ENCODE assay signal across 11 cellular contexts in the genomic region with DNA sequence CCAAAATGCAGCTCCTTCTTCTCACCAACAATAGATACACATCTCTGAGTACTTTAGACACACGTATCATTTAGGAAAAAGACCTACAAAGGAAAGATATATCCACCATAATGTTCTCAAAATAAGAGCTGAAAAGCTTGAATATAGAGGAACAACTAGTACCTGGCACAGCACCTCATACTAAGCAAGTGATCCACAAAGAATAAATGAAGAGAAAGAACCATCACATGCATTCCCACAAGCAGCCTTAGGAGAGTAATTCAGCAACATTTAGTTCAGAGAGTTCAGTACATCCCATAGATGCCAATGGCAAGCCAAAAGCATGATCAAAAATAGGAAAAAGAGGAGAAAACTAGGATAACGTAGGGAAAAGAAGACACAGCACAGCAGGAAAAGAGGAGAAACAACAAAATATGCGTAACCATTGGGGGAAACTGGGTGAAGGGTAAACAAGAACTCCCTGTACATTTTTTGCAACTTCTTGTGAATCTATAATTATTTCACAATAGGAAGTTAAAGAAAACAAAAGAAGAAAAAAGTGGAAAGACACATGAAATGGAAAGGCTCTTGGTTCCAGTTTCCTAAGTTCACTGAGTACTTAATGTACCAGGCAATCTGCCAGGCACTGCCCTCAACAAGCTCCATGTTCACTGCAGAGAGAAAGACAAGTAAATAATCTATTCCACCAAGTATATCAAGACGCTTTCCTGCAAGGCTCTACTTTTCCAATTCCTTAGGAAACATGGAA. TPM values are rescaled to one million over a fixed set of nuclear protein-coding genes. Genes with fewer than 3 reads are reported as not detected.
DNase-seq lines count a peak whose midpoint lies in the region; TF ChIP-seq lines count a peak whose summit lies in the region.
"Had no signal": no experiment of that assay in that cellular context is flagged by ENCODE, and none has a peak within 500 bp of the region (broad histone marks: within the 10 kb centered on the region; RNA-seq: fewer than 3 reads in every experiment).

No MANE protein-coding gene starts in this region.

- H3K9me3 ChIP-seq in liver (ENCODE audit: control insufficient read depth in 4 of 4, low read length in 3 of 4) (no peaks in the 10 kb centered on the region), thymus (ENCODE audit: control insufficient read depth) (no peaks in the 10 kb centered on the region)

- H3K9ac ChIP-seq in liver (ENCODE audit: low read depth in 1 of 2, low read length in 2 of 2) = no peak overlapping the region

- H3K27ac Mint-ChIP-seq in endothelial cell (ENCODE audit: unreplicated experiment) (no peak overlapping the region), HFFc6 (no peak overlapping the region)

- no peaks in the 10 kb centered on the region for H3K4me1 Mint-ChIP-seq in endothelial cell (ENCODE audit: unreplicated experiment)
- peaks cover 10% of the 10 kb centered on the region for H3K4me1 Mint-ChIP-seq in HFFc6 (ENCODE audit: low read depth)

- H3K4me3 ChIP-seq in liver (ENCODE audit: low read depth in 1 of 3, low read length in 3 of 3) (peak overlapping the region in 1 of 3 donors; percentile 44), thymus (ENCODE audit: low read length) (no peak overlapping the region)
- H3K4me3 ChIP-seq: dorsolateral prefrontal cortex had no signal

- peak overlapping the region; percentile 31 to 49 for H3K27ac ChIP-seq in liver (ENCODE audit: low read depth in 1 of 2, low read length in 2 of 2)
- peak overlapping the region; percentile 27 for H3K27ac ChIP-seq in thymus (ENCODE audit: low read depth)

- TF ChIP-seq RAD21 in liver (IDR thresholded peaks at IDR 0.05) = peak; percentile 17 to 32

- peak; percentile 31 for DNase-seq in DMS 273 (lab: John Stamatoyannopoulos, UW; ENCODE audit: unreplicated experiment)
- no peak for DNase-seq in DMS 273 treated with DMSO at 0.1 percent for 48 hours (lab: John Stamatoyannopoulos, UW)
- DNase-seq in endothelial cell (ENCODE audit: low spot score) = no peak
- DNase-seq in hepatic stellate cell (ENCODE audit: low spot score) = no peak
- no peak for DNase-seq in HFFc6
- DNase-seq in stimulated activated naive CD4-positive, alpha-beta T cell (lab: John Stamatoyannopoulos, UW) = no peak
- DNase-seq: activated T-cell treated with anti-CD3 and anti-CD28 coated beads, Interleukin-2, amount 50 U/mL, for 1 hour; dorsolateral prefrontal cortex; NCI-H1694 treated with DMSO at 0.1 percent for 48 hours had no signal

- TF ChIP-seq CTCF in endothelial cell (IDR thresholded peaks at IDR 0.05; ENCODE audit: unreplicated experiment) (no peak), liver (IDR thresholded peaks at IDR 0.05; ENCODE audit: low read depth, low read length, missing input control) (no peak), HFFc6 (IDR thresholded peaks at IDR 0.05) (no peak)

- no peaks in the 10 kb centered on the region for H3K27me3 Mint-ChIP-seq in endothelial cell (ENCODE audit: unreplicated experiment)
- H3K27me3 Mint-ChIP-seq in HFFc6 (ENCODE audit: insufficient read depth) = no peaks in the 10 kb centered on the region

- no peaks in the 10 kb centered on the region for H3K27me3 ChIP-seq in liver (ENCODE audit: control insufficient read depth in 4 of 4, insufficient read depth in 4 of 4, low read length in 3 of 4)
- H3K27me3 ChIP-seq in thymus (ENCODE audit: control insufficient read depth, insufficient read depth) = no peaks in the 10 kb centered on the region
- H3K27me3 ChIP-seq: dorsolateral prefrontal cortex had no signal

- no peaks in the 10 kb centered on the region for H3K9me3 Mint-ChIP-seq in endothelial cell (ENCODE audit: unreplicated experiment)
- no peaks in the 10 kb centered on the region for H3K9me3 Mint-ChIP-seq in HFFc6

- H3K4me1 ChIP-seq in liver (ENCODE audit: control insufficient read depth in 4 of 4, insufficient read depth in 4 of 4, low read length in 3 of 4) (peaks cover 4 to 8% (median 7%) of the 10 kb centered on the region in 4 donors), thymus (ENCODE audit: control insufficient read depth, insufficient read depth, low read length) (no peaks in the 10 kb centered on the region)

- H3K4me3 Mint-ChIP-seq in endothelial cell (ENCODE audit: unreplicated experiment) (peak overlapping the region; percentile 21), HFFc6 (no peak overlapping the region)

- H3K36me3 Mint-ChIP-seq in endothelial cell (ENCODE audit: low read depth, unreplicated experiment) (peaks cover 7% of the 10 kb centered on the region), HFFc6 (ENCODE audit: low read depth) (peaks cover 11% of the 10 kb centered on the region; the same call in 1 of the 2 replicates)

- WGBS in liver = 48% methylated on average over 4 of the region's 4 CpGs
- 97% methylated on average over 4 of the region's 4 CpGs for WGBS in thymus

- H3K36me3 ChIP-seq in liver (ENCODE audit: control insufficient read depth in 4 of 4, insufficient read depth in 3 of 4, low read depth in 1 of 4, low read length in 3 of 4) (no peaks in the 10 kb centered on the region), thymus (ENCODE audit: control insufficient read depth, insufficient read depth) (no peaks in the 10 kb centered on the region)

TF ChIP-seq in liver, 16 proteins besides CTCF, POLR2A, EP300 and RAD21:
- TF ChIP-seq YY1 (IDR thresholded peaks at IDR 0.05) (peak; percentile 67), HNF4G (IDR thresholded peaks at IDR 0.05) (peak; percentile 25), HNF4A (conservative IDR thresholded peaks at IDR 0.05) (peak; percentile 42 to 54), RXRA (IDR thresholded peaks at IDR 0.05) (peak; percentile 46 to 63), NR2F2 (IDR thresholded peaks at IDR 0.05) (peak; percentile 79), EGR1 (IDR thresholded peaks at IDR 0.05; ENCODE audit: low read depth in 2 of 2) (no peak), JUND (IDR thresholded peaks at IDR 0.05) (peak in 1 of 2 donors; percentile 58), SP1 (IDR thresholded peaks at IDR 0.05) (peak; percentile 73)
- TF ChIP-seq, protein P1, sequence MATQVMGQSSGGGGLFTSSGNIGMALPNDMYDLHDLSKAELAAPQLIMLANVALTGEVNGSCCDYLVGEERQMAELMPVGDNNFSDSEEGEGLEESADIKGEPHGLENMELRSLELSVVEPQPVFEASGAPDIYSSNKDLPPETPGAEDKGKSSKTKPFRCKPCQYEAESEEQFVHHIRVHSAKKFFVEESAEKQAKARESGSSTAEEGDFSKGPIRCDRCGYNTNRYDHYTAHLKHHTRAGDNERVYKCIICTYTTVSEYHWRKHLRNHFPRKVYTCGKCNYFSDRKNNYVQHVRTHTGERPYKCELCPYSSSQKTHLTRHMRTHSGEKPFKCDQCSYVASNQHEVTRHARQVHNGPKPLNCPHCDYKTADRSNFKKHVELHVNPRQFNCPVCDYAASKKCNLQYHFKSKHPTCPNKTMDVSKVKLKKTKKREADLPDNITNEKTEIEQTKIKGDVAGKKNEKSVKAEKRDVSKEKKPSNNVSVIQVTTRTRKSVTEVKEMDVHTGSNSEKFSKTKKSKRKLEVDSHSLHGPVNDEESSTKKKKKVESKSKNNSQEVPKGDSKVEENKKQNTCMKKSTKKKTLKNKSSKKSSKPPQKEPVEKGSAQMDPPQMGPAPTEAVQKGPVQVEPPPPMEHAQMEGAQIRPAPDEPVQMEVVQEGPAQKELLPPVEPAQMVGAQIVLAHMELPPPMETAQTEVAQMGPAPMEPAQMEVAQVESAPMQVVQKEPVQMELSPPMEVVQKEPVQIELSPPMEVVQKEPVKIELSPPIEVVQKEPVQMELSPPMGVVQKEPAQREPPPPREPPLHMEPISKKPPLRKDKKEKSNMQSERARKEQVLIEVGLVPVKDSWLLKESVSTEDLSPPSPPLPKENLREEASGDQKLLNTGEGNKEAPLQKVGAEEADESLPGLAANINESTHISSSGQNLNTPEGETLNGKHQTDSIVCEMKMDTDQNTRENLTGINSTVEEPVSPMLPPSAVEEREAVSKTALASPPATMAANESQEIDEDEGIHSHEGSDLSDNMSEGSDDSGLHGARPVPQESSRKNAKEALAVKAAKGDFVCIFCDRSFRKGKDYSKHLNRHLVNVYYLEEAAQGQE (IDR thresholded peaks at IDR 0.05) = no peak

RNA-seq across cellular contexts. Expression of a gene that starts 22.3 kb away (rescaled TPM):
- total RNA-seq in endothelial cell (ENCODE audit: unreplicated experiment) (95.1 TPM), liver (10 to 100 TPM; 31.3 to 50.0 TPM)
- polyA plus RNA-seq in liver (10 to 100 TPM in 1 of 2 donors, 1 to 10 TPM in 1; 7.5 to 12.6 TPM), thymus (11.6 TPM)
- total RNA-seq in HFFc6 (2021; fragmentation: NEBNext Ultra II Directional; extraction: Animal tissue kit (Norgen Biotek cat#: 25700)) = 10 to 100 TPM; 38.2 to 49.0 (median 41.1) TPM
